Comparison of ENCODE assay signal across 9 cellular contexts in genomic region chrX:114127005-114127404, GRCh38.
"Had no signal": no experiment of that assay in that cellular context is flagged by ENCODE, and none has a peak within 500 bp of the region (broad histone marks: within the 10 kb centered on the region; RNA-seq: fewer than 3 reads in every experiment).

No MANE protein-coding gene starts in this region.

- H3K4me1 Mint-ChIP-seq: IgD-negative memory B cell had no signal

- FAIRE-seq: HepG2, HTR-8/SVneo, K562 had no signal

- H3K4me3 ChIP-seq: K562 had no signal

- H3K27ac Mint-ChIP-seq: IgD-negative memory B cell had no signal

- H3K4me3 Mint-ChIP-seq: IgD-negative memory B cell had no signal

- H3K4me2 ChIP-seq: KMS-11 had no signal

- DNase-seq: IMR-90, KBM-7, KG1 had no signal

- H3K36me3 Mint-ChIP-seq: IgD-negative memory B cell had no signal

- H3K27ac ChIP-seq: HL-60, KMS-11 had no signal

- ATAC-seq: HepG2, K562 had no signal

- H3K9ac ChIP-seq: KMS-11 had no signal
